23 cellular contexts compared by ENCODE assay signal in the genomic region with DNA sequence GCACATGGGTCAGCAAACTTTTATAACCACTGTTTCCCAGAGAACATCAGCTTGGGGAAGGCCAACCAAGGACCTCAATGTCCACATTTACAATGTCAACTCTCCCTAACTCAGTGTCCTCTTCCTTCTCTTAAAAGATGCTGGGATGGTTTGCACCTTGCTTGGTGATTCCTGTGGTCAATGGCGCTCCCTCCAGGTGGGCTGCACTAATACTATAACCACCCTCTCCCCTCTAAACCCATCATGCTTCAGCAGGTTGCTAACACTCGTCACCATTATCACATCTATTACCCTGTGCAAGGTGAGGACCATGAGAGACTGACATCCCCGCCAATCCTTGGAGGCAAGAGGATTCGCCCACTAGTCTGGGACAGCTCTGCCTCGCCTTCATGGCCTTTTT.
"Had no signal": no experiment of that assay in that cellular context is flagged by ENCODE, and none has a peak within 500 bp of the region (broad histone marks: within the 10 kb centered on the region; RNA-seq: fewer than 3 reads in every experiment).

No MANE protein-coding gene starts in this region.

- H3K27ac ChIP-seq: hepatocyte, parathyroid adenoma, psoas muscle, right lobe of liver, testis, tibial nerve, upper lobe of right lung, vagina had no signal

- DNase-seq: dermis blood vessel endothelial cell; effector CD4-positive, alpha-beta T cell; foreskin melanocyte; head of caudate nucleus; left colon; left ventricle myocardium superior; mesenchymal stem cell; naive thymus-derived CD4-positive, alpha-beta T cell; nephron progenitor cell; psoas muscle; retina; right lobe of liver; stimulated activated CD4-positive, alpha-beta T cell treated with anti-CD3 and anti-CD28 coated beads, Interleukin-4, amount 100 ng/mL, for 1 hour; stimulated activated CD8-positive, alpha-beta memory T cell treated with anti-CD3 and anti-CD28 coated beads, Interleukin-4, amount 100 ng/mL, for 48 hours; stimulated activated naive CD8-positive, alpha-beta T cell treated with anti-CD3 and anti-CD28 coated beads, Interleukin-15, Interleukin-2, amounts not matched to agents 100 U/mL and 50 U/mL, for 24 hours; testis; upper lobe of right lung had no signal

- H3K9me3 ChIP-seq: psoas muscle, right lobe of liver, testis, tibial nerve, upper lobe of right lung, vagina had no signal

- H3K79me2 ChIP-seq: hepatocyte, parathyroid adenoma had no signal

- H3K27me3 ChIP-seq: hepatocyte, right lobe of liver, testis, tibial nerve, upper lobe of right lung, vagina had no signal

- H2AFZ ChIP-seq: hepatocyte, parathyroid adenoma had no signal

- H3K9ac ChIP-seq: parathyroid adenoma had no signal

- H3K4me1 ChIP-seq: parathyroid adenoma, psoas muscle, right lobe of liver, testis, tibial nerve, upper lobe of right lung, vagina had no signal

- H3K4me3 ChIP-seq: hepatocyte, lung, psoas muscle, right lobe of liver, testis, tibial nerve, upper lobe of right lung, vagina had no signal

- ATAC-seq: left colon; left ventricle myocardium superior; naive thymus-derived CD4-positive, alpha-beta T cell; psoas muscle; right lobe of liver; stimulated activated effector memory CD8-positive, alpha-beta T cell treated with anti-CD3 and anti-CD28 coated beads, Interleukin-12 subunit alpha, Interleukin-12 subunit beta, amount 100 ng/mL, for 72 hours; stimulated activated naive CD8-positive, alpha-beta T cell treated with anti-CD3 and anti-CD28 coated beads, Interleukin-15, Interleukin-2, amounts not matched to agents 100 U/mL and 50 U/mL, for 24 hours; upper lobe of right lung had no signal

- H3K4me2 ChIP-seq: hepatocyte had no signal

- H3K36me3 ChIP-seq: right lobe of liver, tibial nerve, upper lobe of right lung, vagina had no signal
